ENCODE assay signal across 1 cellular context in the genomic region with DNA sequence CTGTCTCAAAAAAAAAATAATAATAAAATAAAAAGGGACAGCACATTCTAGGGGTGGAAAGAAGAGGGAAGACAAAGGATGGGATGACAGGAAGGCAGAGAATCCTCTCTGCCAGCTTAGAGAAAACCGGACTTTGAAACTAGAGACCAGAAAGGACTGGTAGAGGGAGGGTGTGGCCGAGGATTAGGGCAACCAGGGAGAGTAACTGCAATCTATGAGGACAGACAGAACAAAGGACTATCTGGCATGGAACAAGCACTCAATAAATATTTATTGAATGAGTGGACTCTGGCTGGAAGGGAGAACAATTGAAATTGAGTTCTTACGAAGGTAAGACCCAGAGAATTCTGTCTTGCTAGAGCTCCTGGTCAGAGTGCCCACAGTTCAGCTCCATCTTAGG.
TF ChIP-seq lines count a peak whose summit lies in the region.

No MANE protein-coding gene starts in this region.

TF ChIP-seq in liver, 16 proteins besides CTCF, POLR2A, EP300 and RAD21 (continued from another document):
- TF ChIP-seq EGR1 (IDR thresholded peaks at IDR 0.05; ENCODE audit: low read depth in 2 of 2) = no peak
- TF ChIP-seq HNF4G (IDR thresholded peaks at IDR 0.05) = peak; percentile 75
- TF ChIP-seq TAF1 (conservative IDR thresholded peaks at IDR 0.05) = no peak
- peak; percentile 87 to 94 for TF ChIP-seq HNF4A (conservative IDR thresholded peaks at IDR 0.05)
- TF ChIP-seq SP1 (IDR thresholded peaks at IDR 0.05) = peak; percentile 44
- no peak for TF ChIP-seq NR2F2 (IDR thresholded peaks at IDR 0.05)
- peak; percentile 54 to 82 for TF ChIP-seq RXRA (IDR thresholded peaks at IDR 0.05)
- TF ChIP-seq FOXA1 (IDR thresholded peaks at IDR 0.05) = no peak
- TF ChIP-seq GABPA (IDR thresholded peaks at IDR 0.05 in 1 of 2, conservative IDR thresholded peaks at IDR 0.05 in 1 of 2) = peak in 1 of 2 donors; percentile 60
- TF ChIP-seq REST (IDR thresholded peaks at IDR 0.05) = peak; percentile 44
- no peak for TF ChIP-seq MAX (IDR thresholded peaks at IDR 0.05)
- peak in 1 of 2 donors; percentile 78 for TF ChIP-seq JUND (IDR thresholded peaks at IDR 0.05)
- TF ChIP-seq FOXA2 (IDR thresholded peaks at IDR 0.05) = no peak
- TF ChIP-seq, protein P1, sequence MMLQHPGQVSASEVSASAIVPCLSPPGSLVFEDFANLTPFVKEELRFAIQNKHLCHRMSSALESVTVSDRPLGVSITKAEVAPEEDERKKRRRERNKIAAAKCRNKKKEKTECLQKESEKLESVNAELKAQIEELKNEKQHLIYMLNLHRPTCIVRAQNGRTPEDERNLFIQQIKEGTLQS (IDR thresholded peaks at IDR 0.05) = no peak
TF ChIP-seq in liver: peak in this region for 8.
